Comparison of ENCODE assay signal across 28 cellular contexts in the genomic region with DNA sequence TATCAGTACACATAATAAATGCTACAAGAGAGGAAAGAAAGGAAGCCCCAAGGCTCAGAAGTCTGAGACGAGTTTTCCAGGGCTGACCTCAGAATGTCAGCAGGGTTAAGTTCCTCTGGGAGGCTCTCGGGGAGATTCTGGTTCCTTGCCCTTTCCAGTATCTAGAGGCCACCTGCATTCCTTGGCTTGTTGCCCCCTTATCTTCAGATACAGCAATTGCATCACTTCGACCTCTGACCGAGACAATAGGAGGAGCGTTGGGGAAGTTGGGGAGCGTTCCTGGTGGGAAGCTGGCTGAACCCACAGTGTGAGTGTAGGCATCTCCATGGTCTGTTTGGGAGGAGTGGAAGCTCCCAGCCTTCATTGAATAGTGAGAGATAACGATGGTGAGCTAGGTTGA.
"Had no signal": no experiment of that assay in that cellular context is flagged by ENCODE, and none has a peak within 500 bp of the region (broad histone marks: within the 10 kb centered on the region; RNA-seq: fewer than 3 reads in every experiment).

No MANE protein-coding gene starts in this region.

- H3K4me3 ChIP-seq: SK-N-MC had no signal

- H3K27ac ChIP-seq: brain microvascular endothelial cell, KMS-11, SK-N-MC had no signal

- H3K27me3 ChIP-seq: brain microvascular endothelial cell had no signal

- H3K36me3 ChIP-seq: brain microvascular endothelial cell had no signal

- ATAC-seq: activated CD8-positive, alpha-beta T cell treated with anti-CD3 and anti-CD28 coated beads, Interleukin-2, amount 10 ng/mL, durations not matched to agents 7 days and 5 days; activated naive CD4-positive, alpha-beta T cell treated with anti-CD3 and anti-CD28 coated beads, Interleukin-2, amount 50 U/mL, for 72 hours; activated naive CD8-positive, alpha-beta T cell treated with anti-CD3 and anti-CD28 coated beads, Interleukin-2, amount 50 U/mL, for 24 hours; PC-3; T-cell; WTC11 had no signal

- DNase-seq: activated CD4-positive, alpha-beta T cell treated with anti-CD3 and anti-CD28 coated beads for 48 hours; activated CD4-positive, alpha-beta T cell treated with anti-CD3 and anti-CD28 coated beads, Interleukin-2, amount 50 U/mL, for 4 hours; activated CD4-positive, CD25-positive, alpha-beta regulatory T cell treated with anti-CD3 and anti-CD28 coated beads, Interleukin-2, amount 50 U/mL, for 72 hours; activated CD8-positive, alpha-beta memory T cell treated with anti-CD3 and anti-CD28 coated beads, Interleukin-2, amount 50 U/mL, for 48 hours; activated CD8-positive, alpha-beta T cell treated with anti-CD3 and anti-CD28 coated beads, Interleukin-2, amount 10 ng/mL, durations not matched to agents 7 days and 5 days; activated effector memory CD4-positive, alpha-beta T cell treated with anti-CD3 and anti-CD28 coated beads, Interleukin-2, amount 50 U/mL, for 16 hours; activated naive CD4-positive, alpha-beta T cell treated with Interleukin-2 at 50 U/mL for 16 hours; activated naive CD8-positive, alpha-beta T cell treated with anti-CD3 and anti-CD28 coated beads, Interleukin-2, amount 50 U/mL, for 24 hours; activated T-cell treated with anti-CD3 and anti-CD28 coated beads, Interleukin-2, amount 50 U/mL, for 1 hour; amygdala; brain microvascular endothelial cell; caudate nucleus; MV-4-11; NCI-H1092 treated with DMSO at 0.1 percent for 48 hours; NCI-H1417 treated with DMSO at 0.1 percent for 48 hours; NCI-H1694; NCI-H2029; NCI-H510A treated with DMSO at 0.1 percent for 48 hours; NCI-H69; NK-92 treated with Interleukin-12 subunit alpha and Interleukin-12 subunit beta, amount 100 ng/mL, for 24 hours; PC-3; T-cell; T-helper 2 cell; T1000 had no signal

- H3K4me2 ChIP-seq: KMS-11 had no signal
